In genomic region chr2:224062481-224063307, GRCh38 we compare ENCODE assay signal across 11 cellular contexts. TPM values are rescaled to one million over a fixed set of nuclear protein-coding genes. Genes with fewer than 3 reads are reported as not detected.
A peak's percentile ranks its signal among the peaks of the same experiment; 100 is the strongest.
DNase-seq lines count a peak whose midpoint lies in the region; ATAC-seq, FAIRE-seq and TF ChIP-seq lines count a peak whose summit lies in the region.
"Had no signal": no experiment of that assay in that cellular context is flagged by ENCODE, and none has a peak within 500 bp of the region (broad histone marks: within the 10 kb centered on the region; RNA-seq: fewer than 3 reads in every experiment).

No MANE protein-coding gene starts in this region.

- DNase-seq in ACHN (peak; percentile 7), chondrocyte (ENCODE audit: low spot score) (no peak), RCC 7860 (ENCODE audit: low spot score) (no peak), Calu3 (no peak), NCI-H128 (lab: John Stamatoyannopoulos, UW; ENCODE audit: unreplicated experiment) (no peak), cortex of kidney (lab: John Stamatoyannopoulos, UW) (no peak)
- DNase-seq: activated CD4-positive, CD25-positive, alpha-beta regulatory T cell; NCI-H2081 had no signal

- TF ChIP-seq CTCF in chondrocyte (IDR thresholded peaks at IDR 0.05) (peak; percentile 10), Calu3 (IDR thresholded peaks at IDR 0.05; ENCODE audit: unreplicated experiment) (no peak)

- in situ Hi-C loops in ACHN (cut with HindIII; ENCODE audit: low pct_ligation_motif_present, low pct_unique_long_range_greater_than_20kb, low sequenced_read_pairs): no loop called here

- H3K4me1 Mint-ChIP-seq in chondrocyte (ENCODE audit: low read depth) (peaks cover 6% of the 10 kb centered on the region), Calu3 (ENCODE audit: low read depth, unreplicated experiment) (peaks cover 11% of the 10 kb centered on the region)

- H3K9me3 Mint-ChIP-seq in chondrocyte (ENCODE audit: low read depth) (no peaks in the 10 kb centered on the region), Calu3 (ENCODE audit: low read depth, unreplicated experiment) (peaks cover 3% of the 10 kb centered on the region)
- H3K9me3 Mint-ChIP-seq: brain had no signal

- BruUV-seq in Calu3 (replicated peaks; lab: Mats Ljungman, UMichigan): no TSS peak

- H3K4me3 Mint-ChIP-seq in chondrocyte (ENCODE audit: unreplicated experiment): no peak overlapping the region
- H3K4me3 Mint-ChIP-seq in Calu3 (ENCODE audit: low read depth, unreplicated experiment): no peak overlapping the region
- H3K4me3 Mint-ChIP-seq: brain had no signal

- H3K36me3 Mint-ChIP-seq in chondrocyte (ENCODE audit: low read depth) (no peaks in the 10 kb centered on the region), Calu3 (ENCODE audit: insufficient read depth, unreplicated experiment) (no peaks in the 10 kb centered on the region)
- H3K36me3 Mint-ChIP-seq: brain had no signal

- ATAC-seq in GM21423 (IDR thresholded peaks at IDR 0.05; ENCODE audit: unreplicated experiment) (peak; percentile 86), HG03342 (IDR thresholded peaks at IDR 0.05; ENCODE audit: unreplicated experiment) (peak; percentile 64)

- H3K27me3 Mint-ChIP-seq in chondrocyte (ENCODE audit: low read depth) (no peaks in the 10 kb centered on the region), Calu3 (ENCODE audit: unreplicated experiment) (peaks cover 9% of the 10 kb centered on the region)

- no peak overlapping the region for H3K27ac Mint-ChIP-seq in chondrocyte (ENCODE audit: unreplicated experiment)
- H3K27ac Mint-ChIP-seq in Calu3 (ENCODE audit: unreplicated experiment): no peak overlapping the region

- no peak for FAIRE-seq in RCC 7860 (lab: Jason Lieb, UNC)

- intact Hi-C loops in Calu3 (cut with micrococcal nuclease; ENCODE audit: unreplicated experiment): no loop called here

- CTCF ChIA-PET in Calu3 (lab: Charles Lee): interaction anchor here (0.6 to 1.2 kb wide), 4 partner anchors 15 to 222 kb away, joined by 3 to 5 read pairs (median 4); no protein-coding TSS in a partner anchor

RNA-seq across cellular contexts. Expression of gene SERPINE2, which starts 23.6 kb away (rescaled TPM):
- total RNA-seq in chondrocyte (46.9 to 61.0 TPM (median 48.4 TPM) in 3 replicates), Calu3 (2022) (34.7 and 39.7 TPM in 2 replicates)
